ENCODE assay signal across 8 cellular contexts in the genomic region with DNA sequence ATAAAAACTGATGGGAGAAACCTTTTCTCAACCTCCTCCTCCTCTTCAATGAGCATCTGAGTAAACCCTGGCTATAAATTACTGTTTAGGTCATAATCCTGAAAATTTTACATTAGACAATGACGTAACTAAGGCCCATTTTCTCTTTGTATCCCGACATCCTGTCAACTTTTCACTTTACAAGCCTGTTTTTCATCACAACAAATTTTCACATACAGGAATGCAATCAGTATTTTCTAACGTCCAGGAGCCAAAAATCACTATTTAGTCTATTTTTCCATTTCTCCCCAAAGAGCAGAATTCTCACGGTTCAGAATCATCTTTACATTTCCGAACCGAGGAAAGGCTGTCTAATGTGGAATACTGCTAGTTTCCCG. TPM values are rescaled to one million over a fixed set of nuclear protein-coding genes. Genes with fewer than 3 reads are reported as not detected.
A peak's percentile ranks its signal among the peaks of the same experiment; 100 is the strongest.
DNase-seq lines count a peak whose midpoint lies in the region; ATAC-seq and TF ChIP-seq lines count a peak whose summit lies in the region.

No MANE protein-coding gene starts in this region.

- H3K27me3 Mint-ChIP-seq in stimulated activated naive CD8-positive, alpha-beta T cell treated with anti-CD3 and anti-CD28 coated beads, Interleukin-15, Interleukin-2, amounts not matched to agents 100 ng/mL and 50 ng/mL, for 24 hours, result peaks cover 34% of the 10 kb centered on the region

- H3K36me3 ChIP-seq in left lung (no peaks in the 10 kb centered on the region), thyroid gland (no peaks in the 10 kb centered on the region)

- no peak for TF ChIP-seq CTCF in left lung (IDR thresholded peaks at IDR 0.05)
- no peak for TF ChIP-seq CTCF in thyroid gland (IDR thresholded peaks at IDR 0.05)

- H3K9me3 ChIP-seq in left lung (no peaks in the 10 kb centered on the region), thyroid gland (no peaks in the 10 kb centered on the region)

- H3K27me3 ChIP-seq in left lung (peaks cover 0 to 22% of the 10 kb centered on the region in 2 donors), thyroid gland (no peaks in the 10 kb centered on the region)

- TF ChIP-seq POLR2A in thyroid gland (IDR thresholded peaks at IDR 0.05), result no peak

- no peaks in the 10 kb centered on the region for H3K36me3 Mint-ChIP-seq in stimulated activated naive CD8-positive, alpha-beta T cell treated with anti-CD3 and anti-CD28 coated beads, Interleukin-15, Interleukin-2, amounts not matched to agents 100 ng/mL and 50 ng/mL, for 24 hours (ENCODE audit: low read depth)

- 15 to 21% methylated on average over 7 of the region's 7 CpGs for WGBS in thyroid gland, 2 donors

- H3K4me3 Mint-ChIP-seq in stimulated activated naive CD8-positive, alpha-beta T cell treated with anti-CD3 and anti-CD28 coated beads, Interleukin-15, Interleukin-2, amounts not matched to agents 100 ng/mL and 50 ng/mL, for 24 hours, result peak overlapping the region; percentile 74

- intact Hi-C loops in left lung (cut with DNase I), result no loop called here
- intact Hi-C loops in thyroid gland (cut with DNase I), result no loop called here

- H3K4me1 Mint-ChIP-seq in stimulated activated naive CD8-positive, alpha-beta T cell treated with anti-CD3 and anti-CD28 coated beads, Interleukin-15, Interleukin-2, amounts not matched to agents 100 ng/mL and 50 ng/mL, for 24 hours (ENCODE audit: low read depth), result peaks cover 21% of the 10 kb centered on the region

- H3K27ac ChIP-seq in angular gyrus (ENCODE audit: low read depth, low read length) (peak overlapping the region; percentile 70), left lung (peak overlapping the region; percentile 86 to 95), thyroid gland (peak overlapping the region; percentile 77 to 93 (median 81))

- H3K4me3 ChIP-seq in left lung, result peak overlapping the region; percentile 69 to 75
- peak overlapping the region; percentile 50 to 86 (median 51) for H3K4me3 ChIP-seq in thyroid gland (replicated peaks in 1 of 3)

- H3K4me1 ChIP-seq in left lung (peaks cover 13 to 45% of the 10 kb centered on the region in 2 donors), thyroid gland (peaks cover 0 to 5% of the 10 kb centered on the region in 2 donors)

- no peaks in the 10 kb centered on the region for H3K9me3 Mint-ChIP-seq in stimulated activated naive CD8-positive, alpha-beta T cell treated with anti-CD3 and anti-CD28 coated beads, Interleukin-15, Interleukin-2, amounts not matched to agents 100 ng/mL and 50 ng/mL, for 24 hours

- no peak for ATAC-seq in stimulated activated naive CD8-positive, alpha-beta T cell treated with anti-CD3 and anti-CD28 coated beads, Interleukin-15, Interleukin-2, amounts not matched to agents 100 U/mL and 50 U/mL, for 24 hours
- ATAC-seq in left lung, result no peak

- no peak for DNase-seq in stimulated activated naive CD8-positive, alpha-beta T cell treated with anti-CD3 and anti-CD28 coated beads, Interleukin-15, Interleukin-2, amounts not matched to agents 100 U/mL and 50 U/mL, for 24 hours
- DNase-seq in left lung, result no peak
- no peak for DNase-seq in thyroid gland
- DNase-seq in foreskin melanocyte, result no peak
- no peak for DNase-seq in activated gamma-delta T cell (lab: John Stamatoyannopoulos, UW)
- DNase-seq in NCI-H1436 treated with DMSO at 0.1 percent for 48 hours (lab: John Stamatoyannopoulos, UW), result no peak

- no peak overlapping the region for H3K27ac Mint-ChIP-seq in stimulated activated naive CD8-positive, alpha-beta T cell treated with anti-CD3 and anti-CD28 coated beads, Interleukin-15, Interleukin-2, amounts not matched to agents 100 ng/mL and 50 ng/mL, for 24 hours

RNA-seq across cellular contexts. Expression of a gene that starts 1.2 kb away (rescaled TPM):
- total RNA-seq in left lung (10 to 100 TPM; 43.8 to 50.4 TPM), thyroid gland (10 to 100 TPM; 25.3 to 39.5 (median 30.6) TPM)

RNA-seq across cellular contexts. Expression of a gene that starts 45.9 kb away (rescaled TPM):
- total RNA-seq in left lung (1 to 10 TPM; 5.2 TPM), thyroid gland (10 to 100 TPM in 1 of 4 donors, 1 to 10 TPM in 3; 7.0 to 10.0 (median 9.3) TPM)

RNA-seq across cellular contexts. Expression of a gene that starts 46.2 kb away (rescaled TPM):
- total RNA-seq in left lung (10 to 100 TPM; 63.0 to 69.5 TPM), thyroid gland (10 to 100 TPM; 65.7 to 86.1 (median 69.7) TPM)
